Comparison of ENCODE assay signal across 14 cellular contexts in the genomic region with DNA sequence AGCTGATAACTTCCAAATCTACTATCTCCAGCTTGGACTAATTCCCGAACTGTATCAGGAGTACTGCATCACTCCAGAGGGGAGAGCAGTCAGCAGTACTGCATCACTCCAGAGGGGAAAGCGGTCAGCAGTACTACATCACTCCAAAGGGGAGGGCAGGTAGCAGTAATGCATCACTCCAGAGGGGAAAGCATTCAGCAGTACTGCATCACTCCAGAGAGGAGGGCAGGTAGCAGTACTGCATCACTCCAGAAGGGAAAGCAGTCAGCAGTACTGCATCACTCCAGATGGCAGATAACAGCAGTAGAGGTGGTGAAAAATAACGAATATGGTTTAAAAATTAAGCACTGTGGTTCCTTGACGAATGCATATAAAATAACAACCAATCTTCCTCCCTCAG. TPM values are rescaled to one million over a fixed set of nuclear protein-coding genes. Genes with fewer than 3 reads are reported as not detected.
DNase-seq lines count a peak whose midpoint lies in the region; ATAC-seq and TF ChIP-seq lines count a peak whose summit lies in the region.
"Had no signal": no experiment of that assay in that cellular context is flagged by ENCODE, and none has a peak within 500 bp of the region (broad histone marks: within the 10 kb centered on the region; RNA-seq: fewer than 3 reads in every experiment).

No MANE protein-coding gene starts in this region.

- 0 out of 2 replicates have a peak, but pooled peaks have one; percentile 13 for TF ChIP-seq CTCF in HFFc6 (IDR thresholded peaks at IDR 0.05)

- H3K9me3 Mint-ChIP-seq in activated naive CD4-positive, alpha-beta T cell treated with anti-CD3 and anti-CD28 coated beads, Interleukin-2, amount 50 U/mL, for 72 hours = no peaks in the 10 kb centered on the region
- no peaks in the 10 kb centered on the region for H3K9me3 Mint-ChIP-seq in activated naive CD4-positive, alpha-beta T cell treated with anti-CD3 and anti-CD28 coated beads for 36 hours
- no peaks in the 10 kb centered on the region for H3K9me3 Mint-ChIP-seq in HFFc6
- H3K9me3 Mint-ChIP-seq in activated T-helper 17 cell treated with anti-CD3 and anti-CD28 coated beads, Interleukin-2, amount 50 U/mL, for 72 hours = no peaks in the 10 kb centered on the region
- H3K9me3 Mint-ChIP-seq in stimulated activated effector memory CD8-positive, alpha-beta T cell treated with anti-CD3 and anti-CD28 coated beads, Interleukin-12 subunit alpha, Interleukin-12 subunit beta, amount 100 ng/mL, for 72 hours = no peaks in the 10 kb centered on the region
- H3K9me3 Mint-ChIP-seq: GM23338 had no signal

- no peaks in the 10 kb centered on the region for H3K27me3 Mint-ChIP-seq in activated naive CD4-positive, alpha-beta T cell treated with anti-CD3 and anti-CD28 coated beads for 36 hours (ENCODE audit: low read depth)
- H3K27me3 Mint-ChIP-seq in HFFc6 (ENCODE audit: insufficient read depth) = no peaks in the 10 kb centered on the region
- no peaks in the 10 kb centered on the region for H3K27me3 Mint-ChIP-seq in activated T-helper 17 cell treated with anti-CD3 and anti-CD28 coated beads, Interleukin-2, amount 50 U/mL, for 72 hours

- ATAC-seq in activated naive CD4-positive, alpha-beta T cell treated with anti-CD3 and anti-CD28 coated beads, Interleukin-2, amount 50 U/mL, for 72 hours = peak; percentile 26 to 41
- ATAC-seq in activated T-helper 17 cell treated with anti-CD3 and anti-CD28 coated beads, Interleukin-2, amount 50 U/mL, for 72 hours (replicated peaks) = no peak
- ATAC-seq in stimulated activated effector memory CD8-positive, alpha-beta T cell treated with anti-CD3 and anti-CD28 coated beads, Interleukin-12 subunit alpha, Interleukin-12 subunit beta, amount 100 ng/mL, for 72 hours = no peak
- no peak for ATAC-seq in GM18519 (IDR thresholded peaks at IDR 0.05; ENCODE audit: low FRiP score, unreplicated experiment)
- ATAC-seq: GM23338 had no signal

- H3K36me3 Mint-ChIP-seq in activated naive CD4-positive, alpha-beta T cell treated with anti-CD3 and anti-CD28 coated beads, Interleukin-2, amount 50 U/mL, for 72 hours = peaks cover 20 to 26% of the 10 kb centered on the region in 2 donors
- H3K36me3 Mint-ChIP-seq in activated naive CD4-positive, alpha-beta T cell treated with anti-CD3 and anti-CD28 coated beads for 36 hours (ENCODE audit: low read depth) = peaks cover 32% of the 10 kb centered on the region
- H3K36me3 Mint-ChIP-seq in HFFc6 (ENCODE audit: low read depth) = peaks cover 34% of the 10 kb centered on the region
- H3K36me3 Mint-ChIP-seq in activated T-helper 17 cell treated with anti-CD3 and anti-CD28 coated beads, Interleukin-2, amount 50 U/mL, for 72 hours (ENCODE audit: low read depth) = peaks cover 97% of the 10 kb centered on the region
- peaks cover 100% of the 10 kb centered on the region for H3K36me3 Mint-ChIP-seq in stimulated activated effector memory CD8-positive, alpha-beta T cell treated with anti-CD3 and anti-CD28 coated beads, Interleukin-12 subunit alpha, Interleukin-12 subunit beta, amount 100 ng/mL, for 72 hours

- peaks cover 6% of the 10 kb centered on the region for H3K4me1 Mint-ChIP-seq in activated naive CD4-positive, alpha-beta T cell treated with anti-CD3 and anti-CD28 coated beads for 36 hours (ENCODE audit: low read depth)
- peaks cover 15% of the 10 kb centered on the region for H3K4me1 Mint-ChIP-seq in HFFc6 (ENCODE audit: low read depth)
- peaks cover 7% of the 10 kb centered on the region for H3K4me1 Mint-ChIP-seq in activated T-helper 17 cell treated with anti-CD3 and anti-CD28 coated beads, Interleukin-2, amount 50 U/mL, for 72 hours
- H3K4me1 Mint-ChIP-seq in stimulated activated effector memory CD8-positive, alpha-beta T cell treated with anti-CD3 and anti-CD28 coated beads, Interleukin-12 subunit alpha, Interleukin-12 subunit beta, amount 100 ng/mL, for 72 hours = peaks cover 20% of the 10 kb centered on the region
- H3K4me1 Mint-ChIP-seq: GM23338 had no signal

- intact Hi-C loops in activated naive CD4-positive, alpha-beta T cell treated with anti-CD3 and anti-CD28 coated beads for 36 hours (cut with micrococcal nuclease) = no loop called here

- H3K4me3 Mint-ChIP-seq in activated naive CD4-positive, alpha-beta T cell treated with anti-CD3 and anti-CD28 coated beads for 36 hours = no peak overlapping the region
- H3K4me3 Mint-ChIP-seq in HFFc6 = no peak overlapping the region
- no peak overlapping the region for H3K4me3 Mint-ChIP-seq in activated T-helper 17 cell treated with anti-CD3 and anti-CD28 coated beads, Interleukin-2, amount 50 U/mL, for 72 hours
- H3K4me3 Mint-ChIP-seq in stimulated activated effector memory CD8-positive, alpha-beta T cell treated with anti-CD3 and anti-CD28 coated beads, Interleukin-12 subunit alpha, Interleukin-12 subunit beta, amount 100 ng/mL, for 72 hours = no peak overlapping the region
- H3K4me3 Mint-ChIP-seq: GM23338 had no signal

- DNase-seq in activated naive CD4-positive, alpha-beta T cell treated with anti-CD3 and anti-CD28 coated beads, Interleukin-2, amount 50 U/mL, for 72 hours (ENCODE audit: low spot score in 2 of 2) = no peak
- DNase-seq in activated naive CD4-positive, alpha-beta T cell treated with anti-CD3 and anti-CD28 coated beads for 36 hours = no peak
- DNase-seq in HFFc6 (no peak), SKM-1 (lab: John Stamatoyannopoulos, UW; ENCODE audit: unreplicated experiment) (no peak), putamen (ENCODE audit: low spot score) (no peak)
- DNase-seq in stimulated activated effector memory CD8-positive, alpha-beta T cell treated with anti-CD3 and anti-CD28 coated beads, Interleukin-12 subunit alpha, Interleukin-12 subunit beta, amount 100 ng/mL, for 72 hours (ENCODE audit: low spot score in 2 of 2) = no peak
- DNase-seq: ACHN, KBM-7, NCI-H187 treated with DMSO at 0.1 percent for 48 hours, NCI-H345, NCI-H524 treated with DMSO at 0.1 percent for 48 hours had no signal

- CTCF ChIA-PET in activated naive CD4-positive, alpha-beta T cell treated with anti-CD3 and anti-CD28 coated beads for 36 hours (lab: Charles Lee) = no interaction called here

- no peak overlapping the region for H3K27ac Mint-ChIP-seq in activated naive CD4-positive, alpha-beta T cell treated with anti-CD3 and anti-CD28 coated beads, Interleukin-2, amount 50 U/mL, for 72 hours
- no peak overlapping the region for H3K27ac Mint-ChIP-seq in activated naive CD4-positive, alpha-beta T cell treated with anti-CD3 and anti-CD28 coated beads for 36 hours
- H3K27ac Mint-ChIP-seq in HFFc6 = no peak overlapping the region
- peak overlapping the region; percentile 7 for H3K27ac Mint-ChIP-seq in activated T-helper 17 cell treated with anti-CD3 and anti-CD28 coated beads, Interleukin-2, amount 50 U/mL, for 72 hours
- H3K27ac Mint-ChIP-seq in stimulated activated effector memory CD8-positive, alpha-beta T cell treated with anti-CD3 and anti-CD28 coated beads, Interleukin-12 subunit alpha, Interleukin-12 subunit beta, amount 100 ng/mL, for 72 hours = peak overlapping the region; percentile 33
- H3K27ac Mint-ChIP-seq: GM23338 had no signal

RNA-seq across cellular contexts. Expression of gene CWC15, which starts 8.4 kb away (rescaled TPM):
- 10 to 100 TPM; 83.0 to 85.9 TPM for total RNA-seq in activated naive CD4-positive, alpha-beta T cell treated with anti-CD3 and anti-CD28 coated beads, Interleukin-2, amount 50 U/mL, for 72 hours
- total RNA-seq in activated naive CD4-positive, alpha-beta T cell treated with anti-CD3 and anti-CD28 coated beads for 36 hours = 10 to 100 TPM; 70.6 to 72.3 TPM
- total RNA-seq in HFFc6 (2021; fragmentation: NEBNext Ultra II Directional; extraction: Animal tissue kit (Norgen Biotek cat#: 25700)) = 10 to 100 TPM; 54.4 to 84.5 (median 64.5) TPM
- 10 to 100 TPM; 69.4 to 80.3 TPM for total RNA-seq in activated T-helper 17 cell treated with anti-CD3 and anti-CD28 coated beads, Interleukin-2, amount 50 U/mL, for 72 hours

RNA-seq across cellular contexts. Expression of gene KDM4D, which starts 8.6 kb away (rescaled TPM):
- total RNA-seq in activated naive CD4-positive, alpha-beta T cell treated with anti-CD3 and anti-CD28 coated beads, Interleukin-2, amount 50 U/mL, for 72 hours = 1 to 10 TPM; 1.3 to 2.0 TPM
- total RNA-seq in activated naive CD4-positive, alpha-beta T cell treated with anti-CD3 and anti-CD28 coated beads for 36 hours = 1 to 10 TPM; 1.7 to 2.1 TPM
- total RNA-seq in HFFc6 (2021; fragmentation: NEBNext Ultra II Directional; extraction: Animal tissue kit (Norgen Biotek cat#: 25700)) = 1 to 10 TPM in 1 of 6 experiments, under 1 TPM in 5; 0.33 to 1.1 (median 0.64) TPM
- total RNA-seq in activated T-helper 17 cell treated with anti-CD3 and anti-CD28 coated beads, Interleukin-2, amount 50 U/mL, for 72 hours = 1 to 10 TPM in 1 of 2 donors, under 1 TPM in 1; 0.91 to 1.0 TPM

Comparison
In these comparisons a context has a peak if more than half of its experiments do, and no peak if none do; other contexts are left out.
1. ATAC-seq: peak in activated naive CD4-positive, alpha-beta T cell treated with anti-CD3 and anti-CD28 coated beads, Interleukin-2, amount 50 U/mL, for 72 hours (2 of 2); none in activated T-helper 17 cell treated with anti-CD3 and anti-CD28 coated beads, Interleukin-2, amount 50 U/mL, for 72 hours (single experiment), stimulated activated effector memory CD8-positive, alpha-beta T cell treated with anti-CD3 and anti-CD28 coated beads, Interleukin-12 subunit alpha, Interleukin-12 subunit beta, amount 100 ng/mL, for 72 hours (single experiment) and GM18519 (single experiment).
2. H3K27ac Mint-ChIP-seq: peak in activated T-helper 17 cell treated with anti-CD3 and anti-CD28 coated beads, Interleukin-2, amount 50 U/mL, for 72 hours (single experiment) and stimulated activated effector memory CD8-positive, alpha-beta T cell treated with anti-CD3 and anti-CD28 coated beads, Interleukin-12 subunit alpha, Interleukin-12 subunit beta, amount 100 ng/mL, for 72 hours (single experiment); none in activated naive CD4-positive, alpha-beta T cell treated with anti-CD3 and anti-CD28 coated beads, Interleukin-2, amount 50 U/mL, for 72 hours (0 of 2), activated naive CD4-positive, alpha-beta T cell treated with anti-CD3 and anti-CD28 coated beads for 36 hours (single experiment) and HFFc6 (single experiment).